Comparison of ENCODE assay signal across 8 cellular contexts in genomic region chr16:56681939-56682702, GRCh38. TPM values are rescaled to one million over a fixed set of nuclear protein-coding genes. Genes with fewer than 3 reads are reported as not detected.
DNase-seq lines count a peak whose midpoint lies in the region; ATAC-seq and TF ChIP-seq lines count a peak whose summit lies in the region.

MT1X (plus strand) TSS chr16:56682470; CDS start chr16:56682541, 71 bp downstream.

- peaks cover 0 to 4% (median 0%) of the 10 kb centered on the region in 7 donors for H3K9me3 Mint-ChIP-seq in naive B cell
- peaks cover 3% of the 10 kb centered on the region for H3K9me3 Mint-ChIP-seq in stimulated activated memory B cell treated with anti-CD40 and anti-IgM and Interleukin-4, amounts not matched to agents 10 μg/mL and 1 μg/mL and 100 μg/mL, for 72 hours

- H3K4me3 ChIP-seq in Peyer's patch (peak within 1 kb of the TSS; percentile 39 to 69 (median 56)), esophagus muscularis mucosa (peak within 1 kb of the TSS; percentile 51 to 68 (median 62))

- peak; percentile 97 for ATAC-seq in GM21619 (IDR thresholded peaks at IDR 0.05; ENCODE audit: unreplicated experiment)
- ATAC-seq in naive B cell (ENCODE audit: low read depth in 2 of 2) = peak; percentile 98 to 99
- ATAC-seq in stimulated activated memory B cell treated with anti-CD40 and anti-IgM and Interleukin-4, amounts not matched to agents 10 μg/mL and 1 μg/mL and 100 μg/mL, for 72 hours = peak; percentile 99

- peak within 1 kb of the TSS; percentile 84 to 94 (median 92) for H3K4me3 Mint-ChIP-seq in naive B cell
- H3K4me3 Mint-ChIP-seq in stimulated activated memory B cell treated with anti-CD40 and anti-IgM and Interleukin-4, amounts not matched to agents 10 μg/mL and 1 μg/mL and 100 μg/mL, for 72 hours = peak within 1 kb of the TSS; percentile 95

- H3K9me3 ChIP-seq in Peyer's patch (peaks cover 0 to 3% (median 0%) of the 10 kb centered on the region in 4 donors), esophagus muscularis mucosa (peaks cover 0 to 7% (median 5%) of the 10 kb centered on the region in 4 donors)

- peak; percentile 97 for DNase-seq in DMS53 (lab: John Stamatoyannopoulos, UW)
- peak; percentile 82 to 98 (median 95) for DNase-seq in Peyer's patch
- DNase-seq in activated T-cell treated with anti-CD3 and anti-CD28 coated beads, Interleukin-2, amount 50 U/mL, for 48 hours = peak; percentile 93 to 95
- DNase-seq in esophagus muscularis mucosa (ENCODE audit: extremely low spot score) = peak; percentile 98
- DNase-seq in naive B cell = peak; percentile 47

- no peaks in the 10 kb centered on the region for H3K36me3 ChIP-seq in Peyer's patch
- no peaks in the 10 kb centered on the region for H3K36me3 ChIP-seq in esophagus muscularis mucosa

- TF ChIP-seq CTCF in Peyer's patch (IDR thresholded peaks at IDR 0.05) (peak in 1 of 6 experiments; percentile 2), esophagus muscularis mucosa (IDR thresholded peaks at IDR 0.05) (no peak)

- H3K27me3 Mint-ChIP-seq in naive B cell = peaks cover 12 to 36% (median 27%) of the 10 kb centered on the region in 3 donors
- H3K27me3 Mint-ChIP-seq in stimulated activated memory B cell treated with anti-CD40 and anti-IgM and Interleukin-4, amounts not matched to agents 10 μg/mL and 1 μg/mL and 100 μg/mL, for 72 hours = peaks cover 29% of the 10 kb centered on the region

- intact Hi-C loops in esophagus muscularis mucosa (cut with DNase I) = loop anchor here (2.0 to 5.0 kb wide), 2 partner anchors 45 to 73 kb away; partner anchors contain the start of genes MT1A and MT2A

- no peak; the same call in 1 of the 2 replicates for TF ChIP-seq EP300 in Ishikawa (IDR thresholded peaks at IDR 0.05; ENCODE audit: borderline replicate concordance)
- peak; percentile 98 for TF ChIP-seq EP300 in esophagus muscularis mucosa (IDR thresholded peaks at IDR 0.05)

- H3K27ac Mint-ChIP-seq in naive B cell = peak within 1 kb of the TSS in 5 of 6 donors; percentile 24 to 91 (median 30)
- peak within 1 kb of the TSS; percentile 82 for H3K27ac Mint-ChIP-seq in stimulated activated memory B cell treated with anti-CD40 and anti-IgM and Interleukin-4, amounts not matched to agents 10 μg/mL and 1 μg/mL and 100 μg/mL, for 72 hours

- H3K36me3 Mint-ChIP-seq in naive B cell = peaks cover 0 to 7% of the 10 kb centered on the region in 2 donors
- no peaks in the 10 kb centered on the region for H3K36me3 Mint-ChIP-seq in stimulated activated memory B cell treated with anti-CD40 and anti-IgM and Interleukin-4, amounts not matched to agents 10 μg/mL and 1 μg/mL and 100 μg/mL, for 72 hours

- no peaks in the 10 kb centered on the region for H3K27me3 ChIP-seq in Peyer's patch
- peaks cover 0 to 3% (median 0%) of the 10 kb centered on the region in 4 donors for H3K27me3 ChIP-seq in esophagus muscularis mucosa

- 1% methylated on average over 16 of the region's 49 CpGs for WGBS in esophagus muscularis mucosa

- no peak for TF ChIP-seq RAD21 in Ishikawa (IDR thresholded peaks at IDR 0.05; ENCODE audit: low read depth)

- TF ChIP-seq POLR2A in Peyer's patch (IDR thresholded peaks at IDR 0.05) = peak; percentile 77 to 81
- TF ChIP-seq POLR2A in esophagus muscularis mucosa (IDR thresholded peaks at IDR 0.05; ENCODE audit: low read depth) = peak; percentile 99

- peak within 1 kb of the TSS; percentile 65 to 80 (median 74) for H3K27ac ChIP-seq in Peyer's patch
- H3K27ac ChIP-seq in esophagus muscularis mucosa (replicated peaks in 1 of 4) = peak within 1 kb of the TSS; percentile 67 to 86 (median 84)

- H3K4me1 Mint-ChIP-seq in naive B cell = peaks cover 11 to 23% (median 18%) of the 10 kb centered on the region in 3 donors
- peaks cover 16% of the 10 kb centered on the region for H3K4me1 Mint-ChIP-seq in stimulated activated memory B cell treated with anti-CD40 and anti-IgM and Interleukin-4, amounts not matched to agents 10 μg/mL and 1 μg/mL and 100 μg/mL, for 72 hours

- H3K4me1 ChIP-seq in Peyer's patch = peaks cover 0 to 17% (median 8%) of the 10 kb centered on the region in 4 donors
- peaks cover 35 to 50% (median 42%) of the 10 kb centered on the region in 4 donors for H3K4me1 ChIP-seq in esophagus muscularis mucosa

TF ChIP-seq in Ishikawa, 13 proteins besides CTCF, POLR2A, EP300 and RAD21:
- TF ChIP-seq TCF12 (IDR thresholded peaks at IDR 0.05; ENCODE audit: low read depth) (peak; percentile 18; the same call in 1 of the 2 replicates), NFIC (IDR thresholded peaks at IDR 0.05) (peak; percentile 67), ZBTB7A (IDR thresholded peaks at IDR 0.05; ENCODE audit: low read depth) (no peak), YY1 (IDR thresholded peaks at IDR 0.05; ENCODE audit: low read depth) (0 out of 2 replicates have a peak, but pooled peaks have one; percentile 22), TEAD4 (IDR thresholded peaks at IDR 0.05) (no peak; the same call in 1 of the 2 replicates), CREB1 (IDR thresholded peaks at IDR 0.05; ENCODE audit: low read depth) (no peak), REST (IDR thresholded peaks at IDR 0.05; ENCODE audit: low read depth) (no peak), USF1 (IDR thresholded peaks at IDR 0.05) (no peak), MAX (IDR thresholded peaks at IDR 0.05) (peak; percentile 28), EGR1 (IDR thresholded peaks at IDR 0.05) (no peak), TAF1 (IDR thresholded peaks at IDR 0.05; ENCODE audit: low read depth) (peak; percentile 75), CEBPB (IDR thresholded peaks at IDR 0.05) (no peak), FOXM1 (IDR thresholded peaks at IDR 0.05; ENCODE audit: borderline replicate concordance, low read depth) (no peak)

RNA-seq across cellular contexts. Expression of gene MT1X, which starts in this region (rescaled TPM):
- 1,000 to 10,000 TPM in 1 of 4 donors, 100 to 1,000 TPM in 3; 121 to 1,155 (median 305) TPM for total RNA-seq in Peyer's patch
- 1,000 to 10,000 TPM in 1 of 4 donors, 100 to 1,000 TPM in 3; 283 to 1,221 (median 512) TPM for total RNA-seq in esophagus muscularis mucosa
- 1 to 10 TPM in 5 of 6 donors, not detected in 1; 2.4 to 8.9 (median 8.0) TPM for polyA plus RNA-seq in naive B cell (ENCODE audit: low read depth in 6 of 6)

Comparison
In these comparisons a context has a peak if more than half of its experiments do, and no peak if none do; other contexts are left out.
1. Peak in every context shown above with its lines: DNase-seq, ATAC-seq, H3K4me3 ChIP-seq and H3K27ac ChIP-seq.
2. DNase-seq: peak in every context shown above with its lines; median percentile 98 in esophagus muscularis mucosa; 97 in DMS53; 95 in Peyer's patch; 94 in activated T-cell treated with anti-CD3 and anti-CD28 coated beads, Interleukin-2, amount 50 U/mL, for 48 hours; 47 in naive B cell.